ENCODE assay signal across 9 cellular contexts in the genomic region with DNA sequence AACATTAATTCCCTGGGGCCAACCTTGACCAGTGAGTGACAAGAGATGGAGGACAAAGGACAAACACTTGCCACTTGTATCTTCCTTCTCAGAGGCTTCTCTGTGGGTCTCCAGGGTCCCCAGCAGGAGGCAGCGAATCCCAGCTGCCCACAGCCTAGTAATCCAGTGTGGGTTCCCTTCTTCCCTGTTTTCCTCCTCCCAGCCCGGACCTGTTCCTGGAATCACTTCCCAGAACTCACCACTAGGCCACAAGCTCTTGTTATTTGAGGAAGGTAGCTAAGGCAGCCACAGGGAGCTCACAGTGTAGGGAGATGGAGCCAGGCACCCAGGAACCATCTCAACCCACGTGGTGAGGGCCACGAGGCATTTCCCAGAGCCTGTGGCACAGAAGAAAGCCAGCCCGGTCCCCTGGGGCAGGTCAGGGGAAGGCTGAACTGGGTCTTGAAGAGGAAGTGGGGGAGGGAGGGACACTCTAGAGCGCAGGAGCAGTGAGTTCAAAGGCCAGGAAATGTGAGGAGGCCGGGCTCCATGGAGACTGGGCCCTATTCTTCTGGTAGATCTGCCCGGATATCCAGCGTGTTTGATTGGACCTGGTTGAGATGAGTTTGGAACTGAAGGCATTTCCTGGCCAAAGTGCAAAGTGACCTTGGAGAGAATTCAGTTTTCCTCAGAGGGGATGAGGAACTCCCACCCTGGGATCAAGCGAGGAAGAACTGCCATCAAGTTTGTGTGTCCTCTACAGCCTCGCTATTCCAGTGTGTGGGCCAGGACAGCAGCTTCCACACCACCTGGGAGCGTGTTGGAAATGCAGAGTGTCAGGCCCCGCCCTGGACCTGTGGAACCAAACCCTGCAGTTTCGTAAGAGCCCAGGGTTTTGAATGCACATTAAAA. TPM values are rescaled to one million over a fixed set of nuclear protein-coding genes. Genes with fewer than 3 reads are reported as not detected.
DNase-seq lines count a peak whose midpoint lies in the region; ATAC-seq, FAIRE-seq and TF ChIP-seq lines count a peak whose summit lies in the region.
"Had no signal": no experiment of that assay in that cellular context is flagged by ENCODE, and none has a peak within 500 bp of the region (broad histone marks: within the 10 kb centered on the region; RNA-seq: fewer than 3 reads in every experiment).

No MANE protein-coding gene starts in this region.

- ATAC-seq in HG03196 (IDR thresholded peaks at IDR 0.05; ENCODE audit: unreplicated experiment) (no peak), HG03045 (IDR thresholded peaks at IDR 0.05; ENCODE audit: unreplicated experiment) (no peak), GM21526 (IDR thresholded peaks at IDR 0.05; ENCODE audit: low FRiP score, unreplicated experiment) (no peak)

- CTCF ChIA-PET in OCI-LY7 (lab: Charles Lee; ENCODE audit: unreplicated experiment): no interaction called here

- H3K36me3 Mint-ChIP-seq in dendritic cell treated with granulocyte-macrophage colony-stimulating factor and Interleukin-4, amounts not matched to agents 40 ng/mL and 50 ng/mL, for 4 days (ENCODE audit: low read depth): no peaks in the 10 kb centered on the region
- H3K36me3 Mint-ChIP-seq in osteocyte (ENCODE audit: unreplicated experiment): no peaks in the 10 kb centered on the region

- intact Hi-C loops in OCI-LY7 (cut with micrococcal nuclease; ENCODE audit: unreplicated experiment): no loop called here
- intact Hi-C loops in dendritic cell treated with granulocyte-macrophage colony-stimulating factor and Interleukin-4, amounts not matched to agents 40 ng/mL and 50 ng/mL, for 4 days (cut with micrococcal nuclease): no loop called here

- H3K27ac ChIP-seq in OCI-LY7 (ENCODE audit: low read depth, low read length, poor library complexity, severe bottlenecking): no peak overlapping the region

- H3K4me3 ChIP-seq in OCI-LY7 (ENCODE audit: low read depth, low read length, poor library complexity, severe bottlenecking): no peak overlapping the region

- FAIRE-seq in GM12892 (lab: Jason Lieb, UNC): peak; percentile 24
- FAIRE-seq: islet of Langerhans had no signal

- H3K4me1 Mint-ChIP-seq in dendritic cell treated with granulocyte-macrophage colony-stimulating factor and Interleukin-4, amounts not matched to agents 40 ng/mL and 50 ng/mL, for 4 days (ENCODE audit: low read depth): peaks cover 17% of the 10 kb centered on the region
- H3K4me1 Mint-ChIP-seq in osteocyte (ENCODE audit: unreplicated experiment): peaks cover 5% of the 10 kb centered on the region

- H3K79me2 ChIP-seq in OCI-LY7 (ENCODE audit: insufficient read depth, low read depth, low read length): no peaks in the 10 kb centered on the region

- peaks cover 4% of the 10 kb centered on the region for H3K9me3 Mint-ChIP-seq in dendritic cell treated with granulocyte-macrophage colony-stimulating factor and Interleukin-4, amounts not matched to agents 40 ng/mL and 50 ng/mL, for 4 days
- H3K9me3 Mint-ChIP-seq in osteocyte (ENCODE audit: unreplicated experiment): peaks cover 2% of the 10 kb centered on the region

- no peaks in the 10 kb centered on the region for H4K20me1 ChIP-seq in OCI-LY7 (ENCODE audit: insufficient read depth, low read length)

- DNase-seq in GM12892 (ENCODE audit: insufficient read length) (no peak), OCI-LY7 (ENCODE audit: low spot score) (peak; percentile 76), osteocyte (ENCODE audit: extremely low spot score, unreplicated experiment) (peak; percentile 51), GDM1 (lab: John Stamatoyannopoulos, UW) (no peak)

- H3K4me1 ChIP-seq in OCI-LY7 (ENCODE audit: insufficient read depth, low read length, poor library complexity, severe bottlenecking): peaks cover 12% of the 10 kb centered on the region

- POLR2A ChIA-PET in OCI-LY7 (lab: Charles Lee): interaction anchor here (0.6 to 1.0 kb wide), 2 partner anchors 9 to 286 kb away, joined by 3 to 4 read pairs; no protein-coding TSS in a partner anchor

- TF ChIP-seq CTCF in OCI-LY7 (conservative IDR thresholded peaks at IDR 0.05; ENCODE audit: low read length): peak; percentile 56
- no peak for TF ChIP-seq CTCF in osteocyte (IDR thresholded peaks at IDR 0.05)

- peaks cover under 1% of the 10 kb centered on the region for H3K27me3 Mint-ChIP-seq in dendritic cell treated with granulocyte-macrophage colony-stimulating factor and Interleukin-4, amounts not matched to agents 40 ng/mL and 50 ng/mL, for 4 days
- no peaks in the 10 kb centered on the region for H3K27me3 Mint-ChIP-seq in osteocyte (ENCODE audit: unreplicated experiment)

- TF ChIP-seq POLR2A in GM12892 (IDR thresholded peaks at IDR 0.05; ENCODE audit: low read depth, low read length): no peak

- H2AFZ ChIP-seq in OCI-LY7 (ENCODE audit: low read length): peak overlapping the region; percentile 67

- no peaks in the 10 kb centered on the region for H3K9me2 ChIP-seq in OCI-LY7 (ENCODE audit: insufficient read depth, low read length)

- H3K36me3 ChIP-seq in OCI-LY7 (ENCODE audit: insufficient read depth, low read length): no peaks in the 10 kb centered on the region

- peaks cover 2% of the 10 kb centered on the region for H3K9me3 ChIP-seq in OCI-LY7 (ENCODE audit: low read length)

- no TSS peak for BruUV-seq in OCI-LY7 (replicated peaks; lab: Mats Ljungman, UMichigan)

- H3K4me3 Mint-ChIP-seq in dendritic cell treated with granulocyte-macrophage colony-stimulating factor and Interleukin-4, amounts not matched to agents 40 ng/mL and 50 ng/mL, for 4 days: peak overlapping the region; percentile 23
- no peak overlapping the region for H3K4me3 Mint-ChIP-seq in osteocyte (ENCODE audit: unreplicated experiment)

- H3K27ac Mint-ChIP-seq in dendritic cell treated with granulocyte-macrophage colony-stimulating factor and Interleukin-4, amounts not matched to agents 40 ng/mL and 50 ng/mL, for 4 days: peak overlapping the region; percentile 62
- no peak overlapping the region for H3K27ac Mint-ChIP-seq in osteocyte (ENCODE audit: unreplicated experiment)

- H3K4me2 ChIP-seq in OCI-LY7 (ENCODE audit: low read length): peak overlapping the region; percentile 33

RNA-seq across cellular contexts. Expression of gene C2CD2, which starts 20.3 kb away (rescaled TPM):
- polyA plus RNA-seq in GM12892 (2012; ENCODE audit: missing spikeins): 12.8 TPM
- 3.4 and 4.5 TPM in 2 replicates for total RNA-seq in OCI-LY7 (2014; rRNA removed; shearing (Covaris generic))
- total RNA-seq in OCI-LY7 (2022) (5.9 and 8.9 TPM in 2 replicates), osteocyte (13.1 and 19.4 TPM in 2 replicates)

RNA-seq across cellular contexts. Expression of gene ZBTB21, which starts 36.1 kb away (rescaled TPM):
- polyA plus RNA-seq in GM12892 (2012; ENCODE audit: missing spikeins): 9.0 TPM
- total RNA-seq in OCI-LY7 (2014; rRNA removed; shearing (Covaris generic)): 10.0 and 12.4 TPM in 2 replicates
- total RNA-seq in OCI-LY7 (2022) (19.6 and 22.6 TPM in 2 replicates), osteocyte (20.3 and 20.9 TPM in 2 replicates)

Comparison
In these comparisons a context has a peak if more than half of its experiments do, and no peak if none do; other contexts are left out.
1. DNase-seq: peak in OCI-LY7 (single experiment) and osteocyte (single experiment); none in GM12892 (single experiment) and GDM1 (single experiment).